In the genomic region with DNA sequence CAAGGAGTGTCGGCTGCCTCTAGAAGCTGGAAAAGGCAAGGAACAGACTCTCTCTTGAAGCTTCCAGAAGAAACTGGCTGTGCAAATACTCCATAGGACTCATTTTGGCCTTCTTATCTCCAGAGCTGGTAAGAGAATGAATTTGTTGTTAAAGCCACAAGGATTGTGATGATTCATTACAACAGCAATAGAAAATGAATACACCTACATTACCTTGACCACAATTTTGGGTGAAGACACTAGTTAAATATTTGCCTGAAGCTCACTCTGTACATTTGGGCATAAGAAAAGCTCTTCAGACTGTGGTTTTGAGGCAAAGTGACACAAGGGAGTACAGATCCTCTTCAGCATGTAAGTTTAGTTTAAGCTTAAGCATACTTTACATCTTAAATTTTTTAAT, we compare ENCODE assay signal across 17 cellular contexts.
DNase-seq lines count a peak whose midpoint lies in the region; ATAC-seq, FAIRE-seq and TF ChIP-seq lines count a peak whose summit lies in the region.
"Had no signal": no experiment of that assay in that cellular context is flagged by ENCODE, and none has a peak within 500 bp of the region (broad histone marks: within the 10 kb centered on the region; RNA-seq: fewer than 3 reads in every experiment).

No MANE protein-coding gene starts in this region.

- H3K4me1 Mint-ChIP-seq in stimulated activated naive CD8-positive, alpha-beta T cell treated with anti-CD3 and anti-CD28 coated beads, Interleukin-15, amount 100 ng/mL, for 72 hours = no peaks in the 10 kb centered on the region
- H3K4me1 Mint-ChIP-seq: activated naive CD8-positive, alpha-beta T cell treated with anti-CD3 and anti-CD28 coated beads for 36 hours had no signal

- H3K9me3 Mint-ChIP-seq in stimulated activated naive CD8-positive, alpha-beta T cell treated with anti-CD3 and anti-CD28 coated beads, Interleukin-15, amount 100 ng/mL, for 72 hours = peaks cover 0 to 6% of the 10 kb centered on the region in 2 donors
- H3K9me3 Mint-ChIP-seq: activated naive CD8-positive, alpha-beta T cell treated with anti-CD3 and anti-CD28 coated beads for 36 hours had no signal

- H3K9me3 ChIP-seq in RWPE2 (ENCODE audit: severe bottlenecking) = no peaks in the 10 kb centered on the region
- H3K9me3 ChIP-seq in prostate gland = no peaks in the 10 kb centered on the region
- H3K9me3 ChIP-seq: gastroesophageal sphincter, testis had no signal

- H3K4me1 ChIP-seq in RWPE2 (ENCODE audit: insufficient read depth, poor library complexity, severe bottlenecking) (peaks cover 32% of the 10 kb centered on the region), prostate gland (replicated peaks) (no peaks in the 10 kb centered on the region)
- H3K4me1 ChIP-seq: gastroesophageal sphincter, testis had no signal

- no peaks in the 10 kb centered on the region for H3K27me3 Mint-ChIP-seq in stimulated activated naive CD8-positive, alpha-beta T cell treated with anti-CD3 and anti-CD28 coated beads, Interleukin-15, amount 100 ng/mL, for 72 hours
- H3K27me3 Mint-ChIP-seq: activated naive CD8-positive, alpha-beta T cell treated with anti-CD3 and anti-CD28 coated beads for 36 hours had no signal

- DNase-seq in GM18507 (ENCODE audit: extremely low spot score, insufficient read length, low read depth) (no peak), RWPE2 (ENCODE audit: low spot score) (no peak), EL (no peak), SKM-1 (lab: John Stamatoyannopoulos, UW; ENCODE audit: unreplicated experiment) (no peak), prostate gland (ENCODE audit: low spot score) (no peak)
- no peak for DNase-seq in stimulated activated naive CD8-positive, alpha-beta T cell treated with anti-CD3 and anti-CD28 coated beads, Interleukin-15, amount 100 ng/mL, for 72 hours
- DNase-seq: activated CD8-positive, alpha-beta memory T cell treated with anti-CD3 and anti-CD28 coated beads, Interleukin-2, amount 50 U/mL, for 48 hours; activated naive CD8-positive, alpha-beta T cell treated with anti-CD3 and anti-CD28 coated beads for 36 hours; caudate nucleus; KG1; NCI-H1417 treated with DMSO at 0.1 percent for 48 hours; NCI-H345; testis had no signal

- intact Hi-C loops in prostate gland (cut with DNase I) = no loop called here

- TF ChIP-seq CTCF in RWPE2 (IDR thresholded peaks at IDR 0.05; ENCODE audit: poor library complexity, severe bottlenecking) (no peak), prostate gland (IDR thresholded peaks at IDR 0.05) (no peak)

- H3K36me3 ChIP-seq in RWPE2 (ENCODE audit: low read depth) = no peaks in the 10 kb centered on the region
- no peaks in the 10 kb centered on the region for H3K36me3 ChIP-seq in prostate gland
- H3K36me3 ChIP-seq: gastroesophageal sphincter had no signal

- no peak overlapping the region for H3K4me3 Mint-ChIP-seq in stimulated activated naive CD8-positive, alpha-beta T cell treated with anti-CD3 and anti-CD28 coated beads, Interleukin-15, amount 100 ng/mL, for 72 hours
- H3K4me3 Mint-ChIP-seq: activated naive CD8-positive, alpha-beta T cell treated with anti-CD3 and anti-CD28 coated beads for 36 hours had no signal

- ATAC-seq in GM21381 (IDR thresholded peaks at IDR 0.05; ENCODE audit: unreplicated experiment) (peak; percentile 80), HG03196 (IDR thresholded peaks at IDR 0.05; ENCODE audit: unreplicated experiment) (peak; percentile 75), RWPE2 (ENCODE audit: low read depth) (peak; percentile 85)
- no peak for ATAC-seq in stimulated activated naive CD8-positive, alpha-beta T cell treated with anti-CD3 and anti-CD28 coated beads, Interleukin-15, amount 100 ng/mL, for 72 hours
- ATAC-seq: gastroesophageal sphincter, Panc1 had no signal

- no peak overlapping the region for H3K4me3 ChIP-seq in RWPE2 (ENCODE audit: severe bottlenecking)
- no peak overlapping the region for H3K4me3 ChIP-seq in prostate gland
- H3K4me3 ChIP-seq: gastroesophageal sphincter, testis had no signal

- TF ChIP-seq POLR2A in prostate gland (IDR thresholded peaks at IDR 0.05) = no peak

- H3K27ac ChIP-seq in RWPE2 (ENCODE audit: poor library complexity, severe bottlenecking) (peak overlapping the region; percentile 72), prostate gland (no peak overlapping the region)
- H3K27ac ChIP-seq: gastroesophageal sphincter, testis had no signal

- peak; percentile 56 for FAIRE-seq in GM18507 (lab: Jason Lieb, UNC)

- H3K27ac Mint-ChIP-seq in stimulated activated naive CD8-positive, alpha-beta T cell treated with anti-CD3 and anti-CD28 coated beads, Interleukin-15, amount 100 ng/mL, for 72 hours = no peak overlapping the region
- H3K27ac Mint-ChIP-seq: activated naive CD8-positive, alpha-beta T cell treated with anti-CD3 and anti-CD28 coated beads for 36 hours had no signal

- no peaks in the 10 kb centered on the region for H3K27me3 ChIP-seq in RWPE2 (ENCODE audit: insufficient read depth, poor library complexity, severe bottlenecking)
- no peaks in the 10 kb centered on the region for H3K27me3 ChIP-seq in prostate gland (replicated peaks; ENCODE audit: insufficient read depth)
- H3K27me3 ChIP-seq: gastroesophageal sphincter, testis had no signal

- 53% methylated on average over 1 of the region's 1 CpG for WGBS in prostate gland
